ENCODE assay signal across 13 cellular contexts in genomic region chr20:10761232-10761631, GRCh38.
DNase-seq lines count a peak whose midpoint lies in the region; ATAC-seq and TF ChIP-seq lines count a peak whose summit lies in the region.
"Had no signal": no experiment of that assay in that cellular context is flagged by ENCODE, and none has a peak within 500 bp of the region (broad histone marks: within the 10 kb centered on the region; RNA-seq: fewer than 3 reads in every experiment).

No MANE protein-coding gene starts in this region.

- no peaks in the 10 kb centered on the region for H3K36me3 Mint-ChIP-seq in activated naive CD4-positive, alpha-beta T cell treated with anti-CD3 and anti-CD28 coated beads, Interleukin-2, amount 50 U/mL, for 72 hours
- H3K36me3 Mint-ChIP-seq: activated CD8-positive, alpha-beta memory T cell treated with anti-CD3 and anti-CD28 coated beads, Interleukin-2, amount 10 ng/mL, durations not matched to agents 7 days and 5 days had no signal

- no peak overlapping the region for H3K27ac Mint-ChIP-seq in activated naive CD4-positive, alpha-beta T cell treated with anti-CD3 and anti-CD28 coated beads, Interleukin-2, amount 50 U/mL, for 72 hours
- H3K27ac Mint-ChIP-seq: activated CD8-positive, alpha-beta memory T cell treated with anti-CD3 and anti-CD28 coated beads, Interleukin-2, amount 10 ng/mL, durations not matched to agents 7 days and 5 days; activated naive CD8-positive, alpha-beta T cell treated with anti-CD3 and anti-CD28 coated beads, Interleukin-2, amount 50 U/mL, for 24 hours; B cell had no signal

- no peak for TF ChIP-seq CTCF in PC-3 (conservative IDR thresholded peaks at IDR 0.05; ENCODE audit: low read depth, low read length)

- peaks cover 42% of the 10 kb centered on the region for H3K4me1 ChIP-seq in PC-3 (ENCODE audit: insufficient read depth, low read length)

- no peaks in the 10 kb centered on the region for H4K20me1 ChIP-seq in PC-3 (ENCODE audit: low read length)

- peak overlapping the region; percentile 94 for H3K27ac ChIP-seq in PC-3 (ENCODE audit: low read length)

- POLR2A ChIA-PET in PC-3 (lab: Charles Lee; ENCODE audit: unreplicated experiment) = interaction anchor here (0.6 to 1.6 kb wide), 3 partner anchors 87 to 586 kb away, joined by 3 to 8 read pairs (median 7); partner anchors contain the start of gene JAG1

- peak overlapping the region; percentile 8; the same call in 1 of the 2 replicates for H2AFZ ChIP-seq in PC-3 (ENCODE audit: low read length)

- H3K27me3 ChIP-seq in PC-3 (ENCODE audit: low read length) = no peaks in the 10 kb centered on the region

- BruUV-seq in PC-3 (replicated peaks; lab: Mats Ljungman, UMichigan) = TSS peak; percentile 73

- peak; percentile 65 for ATAC-seq in PC-3
- no peak for ATAC-seq in activated naive CD4-positive, alpha-beta T cell treated with anti-CD3 and anti-CD28 coated beads, Interleukin-2, amount 50 U/mL, for 72 hours
- ATAC-seq in HG02678 (IDR thresholded peaks at IDR 0.05; ENCODE audit: unreplicated experiment) = no peak
- ATAC-seq: activated CD8-positive, alpha-beta memory T cell treated with anti-CD3 and anti-CD28 coated beads, Interleukin-2, amount 10 ng/mL, durations not matched to agents 7 days and 5 days; activated naive CD8-positive, alpha-beta T cell treated with anti-CD3 and anti-CD28 coated beads, Interleukin-2, amount 50 U/mL, for 24 hours had no signal

- H3K9me3 ChIP-seq in PC-3 (ENCODE audit: low read length) = peaks cover 11% of the 10 kb centered on the region

- H3K36me3 ChIP-seq in PC-3 (ENCODE audit: low read depth, low read length) = peaks cover 14% of the 10 kb centered on the region

- no peaks in the 10 kb centered on the region for H3K9me2 ChIP-seq in PC-3 (replicated peaks; ENCODE audit: low read length)

- intact Hi-C loops in PC-3 (cut with micrococcal nuclease) = loop anchor here (1.0 to 5.0 kb wide), 5 partner anchors 162 to 513 kb away; no protein-coding TSS in a partner anchor

- H3K4me2 ChIP-seq in PC-3 (ENCODE audit: low read length) = peak overlapping the region; percentile 56

- no peaks in the 10 kb centered on the region for H3K79me2 ChIP-seq in PC-3 (ENCODE audit: low read length)

- DNase-seq in Ammon's horn (ENCODE audit: low spot score) (peak; percentile 63), PC-3 (peak; percentile 93), dermis blood vessel endothelial cell (peak; percentile 93), occipital lobe (lab: John Stamatoyannopoulos, UW) (peak; percentile 48), NCI-H748 treated with DMSO at 0.1 percent for 48 hours (lab: John Stamatoyannopoulos, UW) (no peak), cerebellar nuclear complex (lab: John Stamatoyannopoulos, UW) (no peak)
- no peak for DNase-seq in activated naive CD4-positive, alpha-beta T cell treated with anti-CD3 and anti-CD28 coated beads, Interleukin-2, amount 50 U/mL, for 72 hours (ENCODE audit: low spot score in 2 of 2)
- DNase-seq: activated CD8-positive, alpha-beta memory T cell treated with anti-CD3 and anti-CD28 coated beads, Interleukin-2, amount 10 ng/mL, durations not matched to agents 7 days and 5 days; activated naive CD8-positive, alpha-beta T cell treated with anti-CD3 and anti-CD28 coated beads, Interleukin-2, amount 50 U/mL, for 24 hours; GDM1; RPMI8226 had no signal

- H3F3A ChIP-seq in PC-3 (ENCODE audit: low read length, unreplicated experiment) = peaks cover 8% of the 10 kb centered on the region

- CTCF ChIA-PET in PC-3 (lab: Charles Lee) = interaction anchor here (0.6 to 1.9 kb wide), 4 partner anchors 57 to 203 kb away, joined by 3 to 12 read pairs (median 5); partner anchors contain the start of gene JAG1

- no peaks in the 10 kb centered on the region for H3K9me3 Mint-ChIP-seq in activated naive CD4-positive, alpha-beta T cell treated with anti-CD3 and anti-CD28 coated beads, Interleukin-2, amount 50 U/mL, for 72 hours
- H3K9me3 Mint-ChIP-seq: activated naive CD8-positive, alpha-beta T cell treated with anti-CD3 and anti-CD28 coated beads, Interleukin-2, amount 50 U/mL, for 24 hours had no signal

- 0 out of 2 replicates have a peak overlapping the region, but pooled peaks have one; percentile 9 for H3K4me3 ChIP-seq in PC-3 (ENCODE audit: low read length)

- peak overlapping the region; percentile 76 for H3K9ac ChIP-seq in PC-3 (ENCODE audit: low read length)

Comparison
In these comparisons a context has a peak if more than half of its experiments do, and no peak if none do; other contexts are left out.
1. DNase-seq: peak in Ammon's horn (single experiment), PC-3 (single experiment), dermis blood vessel endothelial cell (single experiment) and occipital lobe (single experiment); none in NCI-H748 treated with DMSO at 0.1 percent for 48 hours (single experiment), activated naive CD4-positive, alpha-beta T cell treated with anti-CD3 and anti-CD28 coated beads, Interleukin-2, amount 50 U/mL, for 72 hours (0 of 2) and cerebellar nuclear complex (0 of 2).